25 cellular contexts compared by ENCODE assay signal in the genomic region with DNA sequence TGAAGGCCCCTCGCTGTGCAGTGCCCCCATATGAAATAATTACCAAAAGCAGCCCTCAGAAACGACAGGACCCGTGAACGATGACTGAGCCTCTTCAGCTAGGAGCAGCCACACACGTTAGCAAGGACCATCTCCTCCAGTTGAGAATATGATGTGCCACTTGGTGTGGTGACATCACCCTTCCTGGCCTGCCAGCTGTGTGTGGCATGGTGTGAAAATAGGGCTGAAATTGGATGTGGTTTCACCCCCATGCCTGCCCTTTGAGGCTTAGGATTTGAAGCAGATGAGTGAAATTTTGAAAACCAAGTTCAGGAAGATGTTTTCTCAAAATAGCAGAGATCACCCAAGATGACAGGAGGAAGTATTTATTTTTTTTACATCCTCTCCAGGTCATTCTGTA. TPM values are rescaled to one million over a fixed set of nuclear protein-coding genes. Genes with fewer than 3 reads are reported as not detected.
"Had no signal": no experiment of that assay in that cellular context is flagged by ENCODE, and none has a peak within 500 bp of the region (broad histone marks: within the 10 kb centered on the region; RNA-seq: fewer than 3 reads in every experiment).

No MANE protein-coding gene starts in this region.

- H3K27ac ChIP-seq: breast epithelium, coronary artery, esophagus squamous epithelium, pancreas, right lobe of liver, transverse colon had no signal

- DNase-seq: activated CD4-positive, alpha-beta memory T cell treated with anti-CD3 and anti-CD28 coated beads for 36 hours; activated CD4-positive, alpha-beta T cell treated with anti-CD3 and anti-CD28 coated beads for 48 hours; activated CD4-positive, CD25-positive, alpha-beta regulatory T cell; activated effector memory CD4-positive, alpha-beta T cell treated with Interleukin-2 at 50 U/mL for 16 hours; activated naive CD4-positive, alpha-beta T cell treated with anti-CD3 and anti-CD28 coated beads for 36 hours; activated naive CD8-positive, alpha-beta T cell treated with anti-CD3 and anti-CD28 coated beads, Interleukin-2, amount 10 ng/mL, durations not matched to agents 7 days and 5 days; activated T-cell treated with anti-CD3 and anti-CD28 coated beads, Interleukin-2, amount 50 U/mL, for 72 hours; amniotic stem cell; endodermal cell; esophagus squamous epithelium; natural killer cell; pancreas; right lobe of liver; small intestine; stimulated activated CD8-positive, alpha-beta memory T cell treated with anti-CD3 and anti-CD28 coated beads, Interleukin-4, amount 100 ng/mL, for 48 hours; stimulated activated naive B cell treated with anti-CD40 and anti-IgM and Interleukin-4, amounts not matched to agents 10 μg/mL and 1 μg/mL and 100 μg/mL, for 72 hours; T1000; transverse colon had no signal

- H3K4me1 Mint-ChIP-seq: natural killer cell; stimulated activated naive B cell treated with anti-CD40 and anti-IgM and Interleukin-4, amounts not matched to agents 10 μg/mL and 1 μg/mL and 100 μg/mL, for 72 hours had no signal

- H3K9me3 ChIP-seq: breast epithelium, esophagus squamous epithelium, pancreas, right lobe of liver, transverse colon had no signal

- ATAC-seq: activated T-cell treated with anti-CD3 and anti-CD28 coated beads, Interleukin-2, amount 50 U/mL, for 72 hours; left lobe of liver; natural killer cell; pancreas; right lobe of liver; stimulated activated naive B cell treated with anti-CD40 and anti-IgM and Interleukin-4, amounts not matched to agents 10 μg/mL and 1 μg/mL and 100 μg/mL, for 72 hours had no signal

- H3K36me3 ChIP-seq: breast epithelium had no signal

- H3K27me3 ChIP-seq: breast epithelium, esophagus squamous epithelium, pancreas, right lobe of liver, transverse colon had no signal

- H3K9me3 Mint-ChIP-seq: activated CD4-positive, alpha-beta memory T cell treated with anti-CD3 and anti-CD28 coated beads for 36 hours; activated naive CD4-positive, alpha-beta T cell treated with anti-CD3 and anti-CD28 coated beads for 36 hours; activated naive CD8-positive, alpha-beta T cell treated with anti-CD3 and anti-CD28 coated beads, Interleukin-2, amount 10 ng/mL, durations not matched to agents 7 days and 5 days; activated T-cell treated with anti-CD3 and anti-CD28 coated beads, Interleukin-2, amount 50 U/mL, for 72 hours; endodermal cell; natural killer cell; stimulated activated naive B cell treated with anti-CD40 and anti-IgM and Interleukin-4, amounts not matched to agents 10 μg/mL and 1 μg/mL and 100 μg/mL, for 72 hours; T-helper 1 cell treated with Interleukin-12 subunit alpha and Interleukin-12 subunit beta and Interleukin-4 antibody, amounts not matched to agents 30 μg/mL and 1 μg/mL, for 36 hours had no signal

- H3K4me1 ChIP-seq: breast epithelium, esophagus squamous epithelium, pancreas, right lobe of liver, transverse colon had no signal

- H3K4me3 Mint-ChIP-seq: activated CD4-positive, alpha-beta memory T cell treated with anti-CD3 and anti-CD28 coated beads for 36 hours; activated naive CD4-positive, alpha-beta T cell treated with anti-CD3 and anti-CD28 coated beads for 36 hours; activated naive CD8-positive, alpha-beta T cell treated with anti-CD3 and anti-CD28 coated beads, Interleukin-2, amount 10 ng/mL, durations not matched to agents 7 days and 5 days; activated T-cell treated with anti-CD3 and anti-CD28 coated beads, Interleukin-2, amount 50 U/mL, for 72 hours; endodermal cell; natural killer cell; stimulated activated naive B cell treated with anti-CD40 and anti-IgM and Interleukin-4, amounts not matched to agents 10 μg/mL and 1 μg/mL and 100 μg/mL, for 72 hours; T-helper 1 cell treated with Interleukin-12 subunit alpha and Interleukin-12 subunit beta and Interleukin-4 antibody, amounts not matched to agents 30 μg/mL and 1 μg/mL, for 36 hours had no signal

- H3K4me3 ChIP-seq: breast epithelium, coronary artery, esophagus squamous epithelium, lung, pancreas, right lobe of liver, transverse colon had no signal

- H3K36me3 Mint-ChIP-seq: activated CD4-positive, alpha-beta memory T cell treated with anti-CD3 and anti-CD28 coated beads for 36 hours; activated naive CD8-positive, alpha-beta T cell treated with anti-CD3 and anti-CD28 coated beads, Interleukin-2, amount 10 ng/mL, durations not matched to agents 7 days and 5 days; natural killer cell; stimulated activated naive B cell treated with anti-CD40 and anti-IgM and Interleukin-4, amounts not matched to agents 10 μg/mL and 1 μg/mL and 100 μg/mL, for 72 hours had no signal

- H3K27ac Mint-ChIP-seq: activated CD4-positive, alpha-beta memory T cell treated with anti-CD3 and anti-CD28 coated beads for 36 hours; activated naive CD4-positive, alpha-beta T cell treated with anti-CD3 and anti-CD28 coated beads for 36 hours; activated naive CD8-positive, alpha-beta T cell treated with anti-CD3 and anti-CD28 coated beads, Interleukin-2, amount 10 ng/mL, durations not matched to agents 7 days and 5 days; activated T-cell treated with anti-CD3 and anti-CD28 coated beads, Interleukin-2, amount 50 U/mL, for 72 hours; endodermal cell; natural killer cell; stimulated activated naive B cell treated with anti-CD40 and anti-IgM and Interleukin-4, amounts not matched to agents 10 μg/mL and 1 μg/mL and 100 μg/mL, for 72 hours; T-helper 1 cell treated with Interleukin-12 subunit alpha and Interleukin-12 subunit beta and Interleukin-4 antibody, amounts not matched to agents 30 μg/mL and 1 μg/mL, for 36 hours had no signal

RNA-seq across cellular contexts. Expression of a gene that starts 49.1 kb away (rescaled TPM):
- total RNA-seq: activated CD4-positive, alpha-beta memory T cell treated with anti-CD3 and anti-CD28 coated beads for 36 hours; activated naive CD4-positive, alpha-beta T cell treated with anti-CD3 and anti-CD28 coated beads for 36 hours; activated naive CD8-positive, alpha-beta T cell treated with anti-CD3 and anti-CD28 coated beads, Interleukin-2, amount 10 ng/mL, durations not matched to agents 7 days and 5 days; activated T-cell treated with anti-CD3 and anti-CD28 coated beads, Interleukin-2, amount 50 U/mL, for 72 hours; endodermal cell; esophagus squamous epithelium; mesenteric fat pad; natural killer cell; temporal lobe; transverse colon had no signal
